Comparison of ENCODE assay signal across 1 cellular context in genomic region chr1:5888606-5889211, GRCh38.
TF ChIP-seq lines count a peak whose summit lies in the region.

No MANE protein-coding gene starts in this region.

TF ChIP-seq in K562, 482 proteins besides CTCF, POLR2A, EP300 and RAD21 (continued from another document):
- TF ChIP-seq CREB3 (tag; conservative IDR thresholded peaks at IDR 0.05; ENCODE audit: low read depth): no peak
- no peak for TF ChIP-seq SMAD1 (IDR thresholded peaks at IDR 0.05; ENCODE audit: low read depth, low read length, partially characterized antibody)
- no peak for TF ChIP-seq ZNF239 (CRISPR knock-in tag; IDR thresholded peaks at IDR 0.05)
- no peak for TF ChIP-seq SOX6 (IDR thresholded peaks at IDR 0.05)
- TF ChIP-seq ZNF551 (CRISPR knock-in tag; IDR thresholded peaks at IDR 0.05): no peak
- TF ChIP-seq ELF1 (tag; IDR thresholded peaks at IDR 0.05): peak; percentile 39; the same call in 1 of the 2 replicates
